ENCODE assay signal across 1 cellular context in the genomic region with DNA sequence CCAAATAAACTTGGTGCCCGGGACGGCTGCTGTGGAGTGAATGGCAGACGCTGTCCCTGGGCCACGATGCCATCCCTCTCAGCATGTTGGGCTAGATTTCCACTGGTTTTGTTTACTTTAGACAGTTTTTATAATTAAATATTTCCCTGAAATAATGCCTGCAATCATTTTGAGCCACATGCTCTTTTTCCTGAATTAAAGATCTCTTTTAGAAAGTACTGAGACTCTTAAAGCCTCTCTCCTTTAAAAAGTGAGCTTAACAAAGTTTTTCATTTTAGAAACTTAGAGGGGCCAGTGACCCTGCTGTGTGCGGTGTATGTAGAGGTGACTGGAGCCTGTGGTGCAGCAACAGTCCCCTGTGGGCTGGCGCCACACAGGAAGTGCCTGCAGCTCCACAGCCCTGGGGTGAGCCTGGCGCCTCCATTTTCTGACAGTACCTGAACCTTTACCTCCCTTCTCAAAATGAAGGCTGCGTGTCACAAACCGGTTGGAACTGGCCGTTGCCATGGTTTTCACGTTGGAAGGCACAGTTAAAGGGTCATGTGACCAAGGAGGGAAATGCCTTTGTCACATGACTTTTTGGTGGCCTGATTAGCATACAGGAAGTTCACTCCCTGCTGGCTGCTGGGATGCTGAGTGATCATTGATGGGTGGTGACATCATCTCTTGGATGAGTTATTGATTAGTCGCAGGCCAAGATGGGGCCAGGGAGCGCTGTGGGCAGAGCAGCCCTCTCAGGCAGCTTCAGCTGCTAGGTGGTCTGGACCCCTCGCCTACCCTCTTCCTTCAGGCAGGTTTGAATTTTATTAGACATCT.
A peak's percentile ranks its signal among the peaks of the same experiment; 100 is the strongest.
TF ChIP-seq lines count a peak whose summit lies in the region.

No MANE protein-coding gene starts in this region.

TF ChIP-seq in GM23338, 12 proteins besides CTCF, POLR2A, EP300 and RAD21:
- TF ChIP-seq, protein P1, sequence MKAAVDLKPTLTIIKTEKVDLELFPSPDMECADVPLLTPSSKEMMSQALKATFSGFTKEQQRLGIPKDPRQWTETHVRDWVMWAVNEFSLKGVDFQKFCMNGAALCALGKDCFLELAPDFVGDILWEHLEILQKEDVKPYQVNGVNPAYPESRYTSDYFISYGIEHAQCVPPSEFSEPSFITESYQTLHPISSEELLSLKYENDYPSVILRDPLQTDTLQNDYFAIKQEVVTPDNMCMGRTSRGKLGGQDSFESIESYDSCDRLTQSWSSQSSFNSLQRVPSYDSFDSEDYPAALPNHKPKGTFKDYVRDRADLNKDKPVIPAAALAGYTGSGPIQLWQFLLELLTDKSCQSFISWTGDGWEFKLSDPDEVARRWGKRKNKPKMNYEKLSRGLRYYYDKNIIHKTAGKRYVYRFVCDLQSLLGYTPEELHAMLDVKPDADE (IDR thresholded peaks at IDR 0.05) = 0 out of 2 replicates have a peak, but pooled peaks have one; percentile 22
- TF ChIP-seq CREB1 (CRISPR knock-in tag; IDR thresholded peaks at IDR 0.05; ENCODE audit: low read depth) = no peak; the same call in none of the 2 replicates
